ENCODE assay signal across 8 cellular contexts in genomic region chr3:127544151-127544805, GRCh38. TPM values are rescaled to one million over a fixed set of nuclear protein-coding genes. Genes with fewer than 3 reads are reported as not detected.
DNase-seq lines count a peak whose midpoint lies in the region; ATAC-seq and TF ChIP-seq lines count a peak whose summit lies in the region.

No MANE protein-coding gene starts in this region.

- H2AK9ac ChIP-seq in IMR-90 (replicated peaks; ENCODE audit: low read depth, low read length, poor library complexity) = no peak overlapping the region

- H3K27ac ChIP-seq in IMR-90 (ENCODE audit: insufficient read depth, low read length) (no peak overlapping the region), PC-9 (no peak overlapping the region), neural cell (ENCODE audit: low read length) (no peak overlapping the region)

- H3K9me3 ChIP-seq in IMR-90 (ENCODE audit: control insufficient read depth, insufficient read depth, low read length) (no peaks in the 10 kb centered on the region), PC-9 (ENCODE audit: insufficient read depth, low read depth) (no peaks in the 10 kb centered on the region), neural cell (ENCODE audit: low read length) (no peaks in the 10 kb centered on the region)

- H4K5ac ChIP-seq in IMR-90 (ENCODE audit: low read depth, low read length) = no peak overlapping the region; the same call in 1 of the 2 replicates

- no peak overlapping the region for H2BK120ac ChIP-seq in IMR-90 (ENCODE audit: low read depth, low read length)

- no peak overlapping the region for H2BK20ac ChIP-seq in IMR-90 (ENCODE audit: low read depth, low read length)

- DNase-seq in ACHN = peak; percentile 64
- peak; percentile 60 for DNase-seq in IMR-90
- DNase-seq in PC-9 = peak; percentile 45 to 80
- DNase-seq in activated T-cell treated with anti-CD3 and anti-CD28 coated beads, Interleukin-2, amount 50 U/mL, for 24 hours = peak; percentile 78
- peak; percentile 50 for DNase-seq in fibroblast of gingiva (ENCODE audit: low read depth)
- peak; percentile 51 to 60 for DNase-seq in stimulated activated naive CD8-positive, alpha-beta T cell treated with anti-CD3 and anti-CD28 coated beads, Interleukin-15, amount 100 ng/mL, for 72 hours

- H3K4me2 ChIP-seq in IMR-90 (ENCODE audit: low read depth, low read length) (no peak overlapping the region), PC-9 (no peak overlapping the region), neural cell (ENCODE audit: low read length) (no peak overlapping the region)

- H3K56ac ChIP-seq in IMR-90 (ENCODE audit: extremely low read depth, insufficient read depth, low read length) = no peak overlapping the region

- H3K27me3 ChIP-seq in IMR-90 (ENCODE audit: control insufficient read depth, insufficient read depth, low read length) (peaks cover 25% of the 10 kb centered on the region; the same call in 1 of the 2 replicates), PC-9 (ENCODE audit: insufficient read depth, low read depth) (peaks cover 25% of the 10 kb centered on the region), neural cell (ENCODE audit: insufficient read depth, low read depth, low read length) (no peaks in the 10 kb centered on the region)

- H3K79me2 ChIP-seq in PC-9 (ENCODE audit: low read depth) (no peaks in the 10 kb centered on the region), neural cell (replicated peaks; ENCODE audit: insufficient read depth, low read length) (no peaks in the 10 kb centered on the region)

- H3K9ac ChIP-seq in IMR-90 (ENCODE audit: low read depth, low read length) = no peak overlapping the region
- H3K9ac ChIP-seq in neural cell (ENCODE audit: low read length) = no peak overlapping the region

- no peaks in the 10 kb centered on the region for H3K9me3 Mint-ChIP-seq in activated T-cell treated with anti-CD3 and anti-CD28 coated beads, Interleukin-2, amount 50 U/mL, for 24 hours
- no peaks in the 10 kb centered on the region for H3K9me3 Mint-ChIP-seq in stimulated activated naive CD8-positive, alpha-beta T cell treated with anti-CD3 and anti-CD28 coated beads, Interleukin-15, amount 100 ng/mL, for 72 hours

- H3K14ac ChIP-seq in IMR-90 (replicated peaks; ENCODE audit: low read depth, low read length) = no peak overlapping the region

- no peak overlapping the region for H2BK15ac ChIP-seq in IMR-90 (ENCODE audit: low read depth, low read length)

- in situ Hi-C loops in ACHN (cut with HindIII; ENCODE audit: low pct_ligation_motif_present, low pct_unique_long_range_greater_than_20kb, low sequenced_read_pairs) = no loop called here
- in situ Hi-C loops in IMR-90 (cut with MboI; ENCODE audit: low sequenced_read_pairs) = loop anchor here (10.0 kb wide), 1 partner anchor 869 kb away; no protein-coding TSS in a partner anchor

- H2AFZ ChIP-seq in IMR-90 (replicated peaks; ENCODE audit: low read length, poor library complexity) = peak overlapping the region; percentile 29
- no peak overlapping the region for H2AFZ ChIP-seq in PC-9
- H2AFZ ChIP-seq in neural cell (ENCODE audit: low read depth, low read length) = no peak overlapping the region

- TF ChIP-seq RAD21 in IMR-90 (IDR thresholded peaks at IDR 0.05; ENCODE audit: low read length) (peak; percentile 62), neural cell (conservative IDR thresholded peaks at IDR 0.05) (peak; percentile 81)

- no peaks in the 10 kb centered on the region for H3K36me3 Mint-ChIP-seq in activated T-cell treated with anti-CD3 and anti-CD28 coated beads, Interleukin-2, amount 50 U/mL, for 24 hours (ENCODE audit: low read depth)

- H3K79me1 ChIP-seq in IMR-90 (ENCODE audit: low read depth in 1 of 2, low read length in 2 of 2) = no peaks in the 10 kb centered on the region

- no peaks in the 10 kb centered on the region for H3K9me1 ChIP-seq in IMR-90 (ENCODE audit: insufficient read depth, low read length)

- no peaks in the 10 kb centered on the region; the same call in 1 of the 2 replicates for H3K4me1 ChIP-seq in IMR-90 (ENCODE audit: control insufficient read depth, insufficient read depth, low read length)
- H3K4me1 ChIP-seq in PC-9 (replicated peaks; ENCODE audit: insufficient read depth) = peaks cover 4% of the 10 kb centered on the region

- no peak overlapping the region for H4K8ac ChIP-seq in IMR-90 (ENCODE audit: low read depth in 2 of 2, low read length in 2 of 2)

- peaks cover 10% of the 10 kb centered on the region for H3K4me1 Mint-ChIP-seq in activated T-cell treated with anti-CD3 and anti-CD28 coated beads, Interleukin-2, amount 50 U/mL, for 24 hours (ENCODE audit: low read depth)
- H3K4me1 Mint-ChIP-seq in stimulated activated naive CD8-positive, alpha-beta T cell treated with anti-CD3 and anti-CD28 coated beads, Interleukin-15, amount 100 ng/mL, for 72 hours = peaks cover 17% of the 10 kb centered on the region

- TF ChIP-seq POLR2A in IMR-90 (IDR thresholded peaks at IDR 0.05; ENCODE audit: low read depth, low read length) = no peak

- no peak overlapping the region for H3K4ac ChIP-seq in IMR-90 (ENCODE audit: low read depth, low read length)

- H3F3A ChIP-seq in PC-9 (ENCODE audit: insufficient read depth, low read depth) (no peaks in the 10 kb centered on the region), neural cell (ENCODE audit: insufficient read depth, low read length, poor library complexity, severe bottlenecking) (no peaks in the 10 kb centered on the region)

- H2BK5ac ChIP-seq in IMR-90 (ENCODE audit: low read depth, low read length, poor library complexity, severe bottlenecking) = no peak overlapping the region

- no TSS peak for BruUV-seq in IMR-90 (replicated peaks; lab: Mats Ljungman, UMichigan)
- BruUV-seq in PC-9 (replicated peaks; lab: Mats Ljungman, UMichigan) = no TSS peak

- peaks cover 4% of the 10 kb centered on the region for H3K27me3 Mint-ChIP-seq in activated T-cell treated with anti-CD3 and anti-CD28 coated beads, Interleukin-2, amount 50 U/mL, for 24 hours
- H3K27me3 Mint-ChIP-seq in stimulated activated naive CD8-positive, alpha-beta T cell treated with anti-CD3 and anti-CD28 coated beads, Interleukin-15, amount 100 ng/mL, for 72 hours = peaks cover 10% of the 10 kb centered on the region

- H3K36me3 ChIP-seq in IMR-90 (ENCODE audit: control insufficient read depth, insufficient read depth, low read length) (no peaks in the 10 kb centered on the region), PC-9 (ENCODE audit: low read depth) (no peaks in the 10 kb centered on the region), neural cell (ENCODE audit: insufficient read depth, low read length) (no peaks in the 10 kb centered on the region)

- H3K18ac ChIP-seq in IMR-90 (ENCODE audit: low read depth, low read length) = no peak overlapping the region

- dilution Hi-C loops in IMR-90 (cut with HindIII; ENCODE audit: low sequenced_read_pairs, unreplicated experiment) = no loop called here

- 24% methylated on average over 10 of the region's 11 CpGs; no CpG with 5 or more reads in 1 of the 2 experiments for WGBS in IMR-90 (ENCODE audit: extremely low coverage in 2 of 2, insufficient read length in 1 of 2), 2 experiments

- H4K91ac ChIP-seq in IMR-90 (ENCODE audit: insufficient read depth, low read depth, low read length) = no peak overlapping the region

- intact Hi-C loops in IMR-90 (cut with micrococcal nuclease) = loop anchor here (1.0 to 10.0 kb wide), 4 partner anchors 539 to 1022 kb away; no protein-coding TSS in a partner anchor
- intact Hi-C loops in PC-9 (cut with micrococcal nuclease; ENCODE audit: unreplicated experiment) = loop anchor here (1.0 to 10.0 kb wide), 7 partner anchors 87 to 1412 kb away; partner anchors contain the start of gene ZXDC

- TF ChIP-seq EP300 in neural cell (conservative IDR thresholded peaks at IDR 0.05; ENCODE audit: poor library complexity, severe bottlenecking) = no peak

- H3K23ac ChIP-seq in IMR-90 (ENCODE audit: low read depth, low read length) = no peak overlapping the region

- no peak overlapping the region for H3K27ac Mint-ChIP-seq in activated T-cell treated with anti-CD3 and anti-CD28 coated beads, Interleukin-2, amount 50 U/mL, for 24 hours
- H3K27ac Mint-ChIP-seq in stimulated activated naive CD8-positive, alpha-beta T cell treated with anti-CD3 and anti-CD28 coated beads, Interleukin-15, amount 100 ng/mL, for 72 hours = no peak overlapping the region

- POLR2A ChIA-PET in IMR-90 (lab: Charles Lee; ENCODE audit: unreplicated experiment) (no interaction called here), PC-9 (lab: Charles Lee; ENCODE audit: unreplicated experiment) (no interaction called here)

- TF ChIP-seq CTCF in IMR-90 (conservative IDR thresholded peaks at IDR 0.05; ENCODE audit: low read depth, low read length) (peak; percentile 69), PC-9 (conservative IDR thresholded peaks at IDR 0.05) (peak; percentile 85), neural cell (IDR thresholded peaks at IDR 0.05; ENCODE audit: poor library complexity, severe bottlenecking) (peak; percentile 80)

- H4K20me1 ChIP-seq in IMR-90 (ENCODE audit: insufficient read depth, low read length) = no peaks in the 10 kb centered on the region
- no peaks in the 10 kb centered on the region for H4K20me1 ChIP-seq in PC-9 (ENCODE audit: insufficient read depth)
- no peaks in the 10 kb centered on the region for H4K20me1 ChIP-seq in neural cell (ENCODE audit: insufficient read depth)

- no peak overlapping the region for H2AK5ac ChIP-seq in IMR-90 (ENCODE audit: low read depth, low read length)

- CTCF ChIA-PET in IMR-90 (lab: Yijun Ruan, JAX) (interaction anchor here (0.5 to 0.7 kb wide), 2 partner anchors 30 to 104 kb away, joined by 3 read pairs; no protein-coding TSS in a partner anchor), PC-9 (lab: Charles Lee) (no interaction called here)

- no peak overlapping the region for H3K4me3 Mint-ChIP-seq in activated T-cell treated with anti-CD3 and anti-CD28 coated beads, Interleukin-2, amount 50 U/mL, for 24 hours
- no peak overlapping the region for H3K4me3 Mint-ChIP-seq in stimulated activated naive CD8-positive, alpha-beta T cell treated with anti-CD3 and anti-CD28 coated beads, Interleukin-15, amount 100 ng/mL, for 72 hours

- H3K4me3 ChIP-seq in IMR-90 (ENCODE audit: insufficient read depth, low read depth, low read length) = no peak overlapping the region
- H3K4me3 ChIP-seq in PC-9 = no peak overlapping the region
- H3K4me3 ChIP-seq in neural cell (ENCODE audit: low read length) = no peak overlapping the region

- H3K9me2 ChIP-seq in PC-9 (ENCODE audit: insufficient read depth) = no peaks in the 10 kb centered on the region
- H3K9me2 ChIP-seq in neural cell (ENCODE audit: insufficient read depth, low read length) = no peaks in the 10 kb centered on the region

- ATAC-seq in GM18520 (IDR thresholded peaks at IDR 0.05; ENCODE audit: unreplicated experiment) (peak; percentile 49), IMR-90 (ENCODE audit: low read depth) (peak; percentile 70)
- peak; percentile 62 for ATAC-seq in stimulated activated naive CD8-positive, alpha-beta T cell treated with anti-CD3 and anti-CD28 coated beads, Interleukin-15, amount 100 ng/mL, for 72 hours

RNA-seq across cellular contexts. Expression of gene TPRA1, which starts 46.3 kb away (rescaled TPM):
- 15.3 and 17.9 TPM in 2 replicates for total RNA-seq in IMR-90 (2012; rRNA removed)
- polyA plus RNA-seq in IMR-90 (2012; rRNA removed) = 40.1 and 40.3 TPM in 2 replicates
- 26.3 and 64.4 TPM in 2 replicates for polyA plus RNA-seq in IMR-90 (2012; cell fraction: cytosol; rRNA removed)
- polyA plus RNA-seq in IMR-90 (2012; cell fraction: nucleus; rRNA removed; ENCODE audit: low replicate concordance) = 39.8 and 124 TPM in 2 replicates
- 58.5 and 66.5 TPM in 2 replicates for total RNA-seq in PC-9 (2021)
- 26.5 and 37.9 TPM in 2 replicates for polyA plus RNA-seq in neural cell
- 12.6 and 20.9 TPM in 2 replicates for polyA minus RNA-seq in neural cell

RNA-seq across cellular contexts. Expression of gene MCM2, which starts 53.9 kb away (rescaled TPM):
- total RNA-seq in IMR-90 (2012; rRNA removed) (68.0 and 73.8 TPM in 2 replicates), PC-9 (2021) (108 and 137 TPM in 2 replicates)
- polyA plus RNA-seq in IMR-90 (2012; rRNA removed) (32.3 and 34.5 TPM in 2 replicates), neural cell (13.7 and 16.1 TPM in 2 replicates)
- polyA plus RNA-seq in IMR-90 (2012; cell fraction: cytosol; rRNA removed) = 23.1 and 27.5 TPM in 2 replicates
- polyA plus RNA-seq in IMR-90 (2012; cell fraction: nucleus; rRNA removed; ENCODE audit: low replicate concordance) = 20.7 and 41.8 TPM in 2 replicates
- 20.4 and 34.6 TPM in 2 replicates for polyA minus RNA-seq in neural cell
